ENCODE assay signal across 1 cellular context in the genomic region with DNA sequence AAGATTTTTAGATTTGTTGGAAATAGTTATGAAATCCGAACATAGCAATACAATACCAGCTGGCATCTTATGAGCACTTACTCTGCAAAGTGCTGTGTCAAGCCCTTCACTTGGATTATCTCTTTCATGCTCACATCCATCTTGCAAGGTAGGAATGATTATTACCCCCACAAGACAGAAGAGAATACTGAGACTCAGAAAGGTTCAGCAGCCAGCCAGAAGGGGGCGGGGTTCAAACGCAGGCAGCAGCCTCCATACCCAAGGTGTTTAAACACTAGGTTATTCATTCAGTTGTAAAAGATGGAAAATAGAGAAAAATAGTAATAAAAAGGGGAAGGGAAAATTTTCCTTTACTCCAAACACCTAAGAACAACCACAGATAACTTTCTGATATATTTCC.
TF ChIP-seq lines count a peak whose summit lies in the region.

No MANE protein-coding gene starts in this region.

TF ChIP-seq in A549, 52 proteins besides CTCF, POLR2A, EP300 and RAD21 (continued from another document):
- TF ChIP-seq, protein P1, sequence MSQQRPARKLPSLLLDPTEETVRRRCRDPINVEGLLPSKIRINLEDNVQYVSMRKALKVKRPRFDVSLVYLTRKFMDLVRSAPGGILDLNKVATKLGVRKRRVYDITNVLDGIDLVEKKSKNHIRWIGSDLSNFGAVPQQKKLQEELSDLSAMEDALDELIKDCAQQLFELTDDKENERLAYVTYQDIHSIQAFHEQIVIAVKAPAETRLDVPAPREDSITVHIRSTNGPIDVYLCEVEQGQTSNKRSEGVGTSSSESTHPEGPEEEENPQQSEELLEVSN (IDR thresholded peaks at IDR 0.05; ENCODE audit: borderline replicate concordance, low read depth): no peak
